1 cellular context compared by ENCODE assay signal in genomic region chr12:130826151-130826801, GRCh38.
TF ChIP-seq lines count a peak whose summit lies in the region.

No MANE protein-coding gene starts in this region.

TF ChIP-seq in HepG2, 621 proteins besides CTCF, POLR2A, EP300 and RAD21 (continued from another document and continues in another):
- TF ChIP-seq ZBTB44 (CRISPR knock-in tag; IDR thresholded peaks at IDR 0.05): 0 out of 2 replicates have a peak, but pooled peaks have one; percentile 52
- TF ChIP-seq RXRB (CRISPR knock-in tag; IDR thresholded peaks at IDR 0.05; ENCODE audit: borderline replicate concordance): 0 out of 2 replicates have a peak, but pooled peaks have one; percentile 11
- TF ChIP-seq TOPORS (CRISPR knock-in tag; IDR thresholded peaks at IDR 0.05): no peak
- no peak for TF ChIP-seq RAD51 (IDR thresholded peaks at IDR 0.05; ENCODE audit: borderline replicate concordance)
- peak; percentile 81 for TF ChIP-seq ZNF687 (CRISPR knock-in tag; IDR thresholded peaks at IDR 0.05)
- TF ChIP-seq ZNF510 (CRISPR knock-in tag; IDR thresholded peaks at IDR 0.05; ENCODE audit: low read depth): no peak
- no peak for TF ChIP-seq REPIN1 (CRISPR knock-in tag; IDR thresholded peaks at IDR 0.05; ENCODE audit: borderline replicate concordance, low read depth)
- TF ChIP-seq ZKSCAN8 (CRISPR knock-in tag; IDR thresholded peaks at IDR 0.05; ENCODE audit: borderline replicate concordance): no peak
- TF ChIP-seq SMC3 (IDR thresholded peaks at IDR 0.05; ENCODE audit: low read length): peak; percentile 10; the same call in 1 of the 2 replicates
- no peak for TF ChIP-seq KMT2B (CRISPR knock-in tag; IDR thresholded peaks at IDR 0.05)
- no peak for TF ChIP-seq USF2 (IDR thresholded peaks at IDR 0.05; ENCODE audit: low read depth, low read length)
- peak; percentile 45; the same call in 1 of the 2 replicates for TF ChIP-seq USF2 (CRISPR knock-in tag; IDR thresholded peaks at IDR 0.05; ENCODE audit: borderline replicate concordance)
- peak; percentile 58 for TF ChIP-seq MNT (IDR thresholded peaks at IDR 0.05)
- no peak for TF ChIP-seq U2AF2 (IDR thresholded peaks at IDR 0.05; ENCODE audit: low read depth, low read length)
- TF ChIP-seq POLR2AphosphoS2 (IDR thresholded peaks at IDR 0.05; ENCODE audit: low read depth, low read length): no peak
- peak; percentile 98 for TF ChIP-seq MLXIP (CRISPR knock-in tag; IDR thresholded peaks at IDR 0.05; ENCODE audit: borderline replicate concordance)
- no peak for TF ChIP-seq ZBTB10 (CRISPR knock-in tag; IDR thresholded peaks at IDR 0.05; ENCODE audit: borderline replicate concordance)
- no peak for TF ChIP-seq LCORL (IDR thresholded peaks at IDR 0.05)
- TF ChIP-seq LCORL (CRISPR knock-in tag; IDR thresholded peaks at IDR 0.05): no peak
- no peak for TF ChIP-seq TBX2 (CRISPR knock-in tag; IDR thresholded peaks at IDR 0.05; ENCODE audit: borderline replicate concordance)
- TF ChIP-seq ZBTB39 (CRISPR knock-in tag; IDR thresholded peaks at IDR 0.05): no peak
- TF ChIP-seq SYNCRIP (IDR thresholded peaks at IDR 0.05; ENCODE audit: insufficient read depth, low read depth, low read length): no peak
- no peak for TF ChIP-seq SPEN (CRISPR knock-in tag; IDR thresholded peaks at IDR 0.05; ENCODE audit: low read depth)
- TF ChIP-seq MEF2D (CRISPR knock-in tag; IDR thresholded peaks at IDR 0.05): 0 out of 2 replicates have a peak, but pooled peaks have one; percentile 22
- TF ChIP-seq ARNT (IDR thresholded peaks at IDR 0.05): no peak
- TF ChIP-seq MXI1 (IDR thresholded peaks at IDR 0.05; ENCODE audit: borderline replicate concordance, low read depth, low read length): no peak; the same call in 2 of the 3 replicates
- TF ChIP-seq ZNF143 (CRISPR knock-in tag; IDR thresholded peaks at IDR 0.05): 0 out of 2 replicates have a peak, but pooled peaks have one; percentile 22
- 0 out of 2 replicates have a peak, but pooled peaks have one; percentile 25 for TF ChIP-seq SIX1 (CRISPR knock-in tag; IDR thresholded peaks at IDR 0.05; ENCODE audit: borderline replicate concordance)
- peak; percentile 98 for TF ChIP-seq MLX (CRISPR knock-in tag; IDR thresholded peaks at IDR 0.05)
- 0 out of 2 replicates have a peak, but pooled peaks have one; percentile 27 for TF ChIP-seq SP4 (CRISPR knock-in tag; IDR thresholded peaks at IDR 0.05)
- TF ChIP-seq SRF (IDR thresholded peaks at IDR 0.05; ENCODE audit: low read depth, low read length): no peak
- 0 out of 2 replicates have a peak, but pooled peaks have one; percentile 45 for TF ChIP-seq ZNF331 (CRISPR knock-in tag; IDR thresholded peaks at IDR 0.05)
- no peak for TF ChIP-seq ZNF776 (CRISPR knock-in tag; IDR thresholded peaks at IDR 0.05)
- no peak for TF ChIP-seq ARID3A (IDR thresholded peaks at IDR 0.05; ENCODE audit: low read depth, low read length)
- TF ChIP-seq ZSCAN29 (CRISPR knock-in tag; conservative IDR thresholded peaks at IDR 0.05): no peak
- TF ChIP-seq ZMYM4 (CRISPR knock-in tag; IDR thresholded peaks at IDR 0.05): peak; percentile 84
- TF ChIP-seq XRCC5 (optimal IDR thresholded peaks at IDR 0.05; ENCODE audit: low read length): peak; percentile 53
- TF ChIP-seq ZNF768 (CRISPR knock-in tag; IDR thresholded peaks at IDR 0.05): peak; percentile 43; the same call in 1 of the 2 replicates
- no peak for TF ChIP-seq ZNF251 (CRISPR knock-in tag; IDR thresholded peaks at IDR 0.05)
- no peak for TF ChIP-seq YEATS4 (CRISPR knock-in tag; IDR thresholded peaks at IDR 0.05; ENCODE audit: borderline replicate concordance)
- peak; percentile 64 for TF ChIP-seq TEAD3 (CRISPR knock-in tag; optimal IDR thresholded peaks at IDR 0.05; ENCODE audit: borderline replicate concordance)
- TF ChIP-seq IRF2 (CRISPR knock-in tag; IDR thresholded peaks at IDR 0.05): no peak
- TF ChIP-seq NFIB (CRISPR knock-in tag; IDR thresholded peaks at IDR 0.05; ENCODE audit: borderline replicate concordance): no peak
- TF ChIP-seq GZF1 (CRISPR knock-in tag; IDR thresholded peaks at IDR 0.05): no peak
